ENCODE assay signal across 17 cellular contexts in genomic region chr13:52786747-52787146, GRCh38. TPM values are rescaled to one million over a fixed set of nuclear protein-coding genes. Genes with fewer than 3 reads are reported as not detected.
DNase-seq lines count a peak whose midpoint lies in the region; ATAC-seq and TF ChIP-seq lines count a peak whose summit lies in the region.
"Had no signal": no experiment of that assay in that cellular context is flagged by ENCODE, and none has a peak within 500 bp of the region (broad histone marks: within the 10 kb centered on the region; RNA-seq: fewer than 3 reads in every experiment).

No MANE protein-coding gene starts in this region.

- 0 out of 2 replicates have a peak overlapping the region, but pooled peaks have one; percentile 43 for H2AFZ ChIP-seq in GM23338

- no peaks in the 10 kb centered on the region for H3F3A ChIP-seq in GM23338 (replicated peaks; ENCODE audit: low read depth)

- no peaks in the 10 kb centered on the region for H3K9me3 Mint-ChIP-seq in GM23338
- H3K9me3 Mint-ChIP-seq: stimulated activated naive B cell treated with anti-CD40 and anti-IgM and Interleukin-4, amounts not matched to agents 10 μg/mL and 1 μg/mL and 100 μg/mL, for 72 hours had no signal

- no peak overlapping the region for H3K4me3 Mint-ChIP-seq in GM23338
- H3K4me3 Mint-ChIP-seq: stimulated activated naive B cell treated with anti-CD40 and anti-IgM and Interleukin-4, amounts not matched to agents 10 μg/mL and 1 μg/mL and 100 μg/mL, for 72 hours had no signal

- peaks cover 15% of the 10 kb centered on the region for H3K4me1 Mint-ChIP-seq in GM23338
- H3K4me1 Mint-ChIP-seq: stimulated activated naive B cell treated with anti-CD40 and anti-IgM and Interleukin-4, amounts not matched to agents 10 μg/mL and 1 μg/mL and 100 μg/mL, for 72 hours had no signal

- H3K4me2 ChIP-seq in GM23338 = no peak overlapping the region
- H3K4me2 ChIP-seq: smooth muscle cell had no signal

- H3K36me3 ChIP-seq in GM23338 (ENCODE audit: insufficient read depth) = no peaks in the 10 kb centered on the region
- H3K36me3 ChIP-seq: BE2C, ovary, WERI-Rb-1 had no signal

- peaks cover 5% of the 10 kb centered on the region for H3K27me3 Mint-ChIP-seq in GM23338 (ENCODE audit: insufficient read depth, low read depth, poor library complexity)

- no peaks in the 10 kb centered on the region for H4K20me1 ChIP-seq in GM23338 (replicated peaks; ENCODE audit: insufficient read depth)

- no peak overlapping the region for H3K27ac ChIP-seq in GM23338 (ENCODE audit: low read depth)
- H3K27ac ChIP-seq: coronary artery, HL-60, ovary, WERI-Rb-1 had no signal

- intact Hi-C loops in posterior cingulate gyrus (cut with DNase I) = no loop called here

- H3K79me2 ChIP-seq in GM23338 (replicated peaks; ENCODE audit: insufficient read depth) = no peaks in the 10 kb centered on the region

- no peak overlapping the region for H3K4me3 ChIP-seq in GM23338
- H3K4me3 ChIP-seq: coronary artery, ovary, smooth muscle cell had no signal

- ATAC-seq in GM23338 = no peak
- ATAC-seq: Panc1; stimulated activated naive B cell treated with anti-CD40 and anti-IgM and Interleukin-4, amounts not matched to agents 10 μg/mL and 1 μg/mL and 100 μg/mL, for 72 hours had no signal

- no peak for TF ChIP-seq CTCF in GM23338 (conservative IDR thresholded peaks at IDR 0.05; ENCODE audit: low read depth in 2 of 2)

- H3K9me2 ChIP-seq in GM23338 (ENCODE audit: insufficient read depth) = peaks cover 5% of the 10 kb centered on the region; the same call in 1 of the 2 replicates

- H3K27ac Mint-ChIP-seq in GM23338 = no peak overlapping the region
- H3K27ac Mint-ChIP-seq: stimulated activated naive B cell treated with anti-CD40 and anti-IgM and Interleukin-4, amounts not matched to agents 10 μg/mL and 1 μg/mL and 100 μg/mL, for 72 hours had no signal

- peaks cover 16% of the 10 kb centered on the region for H3K4me1 ChIP-seq in GM23338 (ENCODE audit: insufficient read depth)
- H3K4me1 ChIP-seq: BE2C had no signal

- DNase-seq in GM23338 (ENCODE audit: low spot score) (no peak), NCI-H69 (lab: John Stamatoyannopoulos, UW) (peak; percentile 86), globus pallidus (ENCODE audit: low spot score) (peak; percentile 93), posterior cingulate gyrus (peak in 9 of 10 donors; percentile 35 to 94 (median 56)), SW 1271 (lab: John Stamatoyannopoulos, UW) (no peak), DMS 273 treated with DMSO at 0.1 percent for 48 hours (lab: John Stamatoyannopoulos, UW) (no peak)
- DNase-seq in stimulated activated CD4-positive, alpha-beta T cell treated with anti-CD3 and anti-CD28 coated beads, Interleukin-1b, Interleukin-23, amount 100 ng/mL, for 48 hours = no peak
- DNase-seq: activated CD8-positive, alpha-beta memory T cell treated with anti-CD3 and anti-CD28 coated beads for 24 hours; BE2C; NCI-H526 treated with DMSO at 0.1 percent for 48 hours; ovary; stimulated activated naive B cell treated with anti-CD40 and anti-IgM and Interleukin-4, amounts not matched to agents 10 μg/mL and 1 μg/mL and 100 μg/mL, for 72 hours; WERI-Rb-1 had no signal

- H3K27me3 ChIP-seq in GM23338 (ENCODE audit: insufficient read depth) = no peaks in the 10 kb centered on the region
- H3K27me3 ChIP-seq: ovary had no signal

- no peaks in the 10 kb centered on the region for H3K36me3 Mint-ChIP-seq in GM23338 (ENCODE audit: low read depth)
- H3K36me3 Mint-ChIP-seq: stimulated activated naive B cell treated with anti-CD40 and anti-IgM and Interleukin-4, amounts not matched to agents 10 μg/mL and 1 μg/mL and 100 μg/mL, for 72 hours had no signal

TF ChIP-seq in GM23338, 12 proteins besides CTCF, POLR2A, EP300 and RAD21 (continues in another document):
- TF ChIP-seq ZNF114 (CRISPR knock-in tag; IDR thresholded peaks at IDR 0.05) = no peak
- TF ChIP-seq, protein P1, sequence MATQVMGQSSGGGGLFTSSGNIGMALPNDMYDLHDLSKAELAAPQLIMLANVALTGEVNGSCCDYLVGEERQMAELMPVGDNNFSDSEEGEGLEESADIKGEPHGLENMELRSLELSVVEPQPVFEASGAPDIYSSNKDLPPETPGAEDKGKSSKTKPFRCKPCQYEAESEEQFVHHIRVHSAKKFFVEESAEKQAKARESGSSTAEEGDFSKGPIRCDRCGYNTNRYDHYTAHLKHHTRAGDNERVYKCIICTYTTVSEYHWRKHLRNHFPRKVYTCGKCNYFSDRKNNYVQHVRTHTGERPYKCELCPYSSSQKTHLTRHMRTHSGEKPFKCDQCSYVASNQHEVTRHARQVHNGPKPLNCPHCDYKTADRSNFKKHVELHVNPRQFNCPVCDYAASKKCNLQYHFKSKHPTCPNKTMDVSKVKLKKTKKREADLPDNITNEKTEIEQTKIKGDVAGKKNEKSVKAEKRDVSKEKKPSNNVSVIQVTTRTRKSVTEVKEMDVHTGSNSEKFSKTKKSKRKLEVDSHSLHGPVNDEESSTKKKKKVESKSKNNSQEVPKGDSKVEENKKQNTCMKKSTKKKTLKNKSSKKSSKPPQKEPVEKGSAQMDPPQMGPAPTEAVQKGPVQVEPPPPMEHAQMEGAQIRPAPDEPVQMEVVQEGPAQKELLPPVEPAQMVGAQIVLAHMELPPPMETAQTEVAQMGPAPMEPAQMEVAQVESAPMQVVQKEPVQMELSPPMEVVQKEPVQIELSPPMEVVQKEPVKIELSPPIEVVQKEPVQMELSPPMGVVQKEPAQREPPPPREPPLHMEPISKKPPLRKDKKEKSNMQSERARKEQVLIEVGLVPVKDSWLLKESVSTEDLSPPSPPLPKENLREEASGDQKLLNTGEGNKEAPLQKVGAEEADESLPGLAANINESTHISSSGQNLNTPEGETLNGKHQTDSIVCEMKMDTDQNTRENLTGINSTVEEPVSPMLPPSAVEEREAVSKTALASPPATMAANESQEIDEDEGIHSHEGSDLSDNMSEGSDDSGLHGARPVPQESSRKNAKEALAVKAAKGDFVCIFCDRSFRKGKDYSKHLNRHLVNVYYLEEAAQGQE (IDR thresholded peaks at IDR 0.05; ENCODE audit: unreplicated experiment) = no peak
- no peak for TF ChIP-seq NANOG (IDR thresholded peaks at IDR 0.05; ENCODE audit: borderline replicate concordance)
- TF ChIP-seq EZH2 (IDR thresholded peaks at IDR 0.05; ENCODE audit: low read depth, unreplicated experiment) = no peak
- no peak for TF ChIP-seq EZH2phosphoT487 (IDR thresholded peaks at IDR 0.05; ENCODE audit: unreplicated experiment)
- no peak for TF ChIP-seq POLR2AphosphoS5 (IDR thresholded peaks at IDR 0.05; ENCODE audit: low read depth)
- no peak for TF ChIP-seq JUNB (IDR thresholded peaks at IDR 0.05; ENCODE audit: unreplicated experiment)
- no peak for TF ChIP-seq ZNF331 (CRISPR knock-in tag; IDR thresholded peaks at IDR 0.05; ENCODE audit: low read depth)
- no peak for TF ChIP-seq ETS1 (IDR thresholded peaks at IDR 0.05)
- no peak for TF ChIP-seq CREB1 (CRISPR knock-in tag; IDR thresholded peaks at IDR 0.05; ENCODE audit: low read depth)
- no peak for TF ChIP-seq STAT1 (IDR thresholded peaks at IDR 0.05; ENCODE audit: unreplicated experiment)

RNA-seq across cellular contexts. Expression of gene CNMD, which starts 47.1 kb away (rescaled TPM):
- 137 and 141 TPM in 2 replicates for total RNA-seq in GM23338 (2014; rRNA removed; shearing (Covaris generic))
- polyA plus RNA-seq in GM23338 (2016; fragmentation: Nextera tagmentation; extraction: Ambion mirVana) = 190 and 207 TPM in 2 replicates
- total RNA-seq: ovary, smooth muscle cell had no signal
- polyA plus RNA-seq: ovary, smooth muscle cell had no signal

Comparison
In these comparisons a context has a peak if more than half of its experiments do, and no peak if none do; other contexts are left out.
1. DNase-seq: peak in NCI-H69 (single experiment), globus pallidus (single experiment) and posterior cingulate gyrus (9 of 10); none in GM23338 (single experiment), stimulated activated CD4-positive, alpha-beta T cell treated with anti-CD3 and anti-CD28 coated beads, Interleukin-1b, Interleukin-23, amount 100 ng/mL, for 48 hours (single experiment), SW 1271 (0 of 2) and DMS 273 treated with DMSO at 0.1 percent for 48 hours (single experiment).